ENCODE assay signal across 1 cellular context in genomic region chr10:21130108-21130507, GRCh38.
A peak's percentile ranks its signal among the peaks of the same experiment; 100 is the strongest.
TF ChIP-seq lines count a peak whose summit lies in the region.

No MANE protein-coding gene starts in this region.

TF ChIP-seq in K562, 482 proteins besides CTCF, POLR2A, EP300 and RAD21 (continued from another document and continues in another):
- no peak for TF ChIP-seq MED1 (CRISPR knock-in tag; IDR thresholded peaks at IDR 0.05; ENCODE audit: borderline replicate concordance)
- TF ChIP-seq ZNF23 (CRISPR knock-in tag; IDR thresholded peaks at IDR 0.05) = no peak
- TF ChIP-seq ZNF57 (CRISPR knock-in tag; IDR thresholded peaks at IDR 0.05) = no peak
- TF ChIP-seq MXI1 (IDR thresholded peaks at IDR 0.05; ENCODE audit: low read depth, low read length) = no peak
- TF ChIP-seq NFIX (CRISPR knock-in tag; IDR thresholded peaks at IDR 0.05; ENCODE audit: low read depth) = no peak
- no peak for TF ChIP-seq TCF15 (CRISPR knock-in tag; IDR thresholded peaks at IDR 0.05)
- TF ChIP-seq HEY1 (CRISPR knock-in tag; IDR thresholded peaks at IDR 0.05; ENCODE audit: borderline replicate concordance) = no peak
- TF ChIP-seq ZNF318 (IDR thresholded peaks at IDR 0.05; ENCODE audit: borderline replicate concordance in 1 of 2, low read depth in 1 of 2) = no peak
- no peak for TF ChIP-seq MYNN (IDR thresholded peaks at IDR 0.05)
- TF ChIP-seq MYNN (CRISPR knock-in tag; IDR thresholded peaks at IDR 0.05) = no peak
- TF ChIP-seq E2F8 (IDR thresholded peaks at IDR 0.05; ENCODE audit: low read depth, partially characterized antibody) = peak; percentile 34
- TF ChIP-seq MAX (CRISPR knock-in tag; IDR thresholded peaks at IDR 0.05) = no peak
- TF ChIP-seq GTF2E2 (tag; IDR thresholded peaks at IDR 0.05) = no peak
- TF ChIP-seq CEBPG (CRISPR knock-in tag; IDR thresholded peaks at IDR 0.05) = peak; percentile 31; the same call in 1 of the 2 replicates
- TF ChIP-seq CEBPG (tag; conservative IDR thresholded peaks at IDR 0.05 in 1 of 2, IDR thresholded peaks at IDR 0.05 in 1 of 2) = peak; percentile 43 to 79
- 0 out of 2 replicates have a peak, but pooled peaks have one; percentile 9 for TF ChIP-seq PBX2 (CRISPR knock-in tag; IDR thresholded peaks at IDR 0.05; ENCODE audit: low read depth)
- TF ChIP-seq PBX2 (tag; conservative IDR thresholded peaks at IDR 0.05; ENCODE audit: low read depth) = peak; percentile 97
- TF ChIP-seq CGGBP1 (CRISPR knock-in tag; IDR thresholded peaks at IDR 0.05) = no peak
- no peak for TF ChIP-seq NBN (IDR thresholded peaks at IDR 0.05; ENCODE audit: low read depth)
- no peak for TF ChIP-seq ZNF830 (CRISPR knock-in tag; IDR thresholded peaks at IDR 0.05)
- TF ChIP-seq PTBP1 (IDR thresholded peaks at IDR 0.05; ENCODE audit: low read depth, low read length) = no peak
- TF ChIP-seq SIRT6 (IDR thresholded peaks at IDR 0.05; ENCODE audit: low read depth, low read length) = no peak
- TF ChIP-seq ZNF3 (CRISPR knock-in tag; IDR thresholded peaks at IDR 0.05) = no peak
- TF ChIP-seq ZNF518B (CRISPR knock-in tag; IDR thresholded peaks at IDR 0.05) = no peak
- TF ChIP-seq COPS2 (conservative IDR thresholded peaks at IDR 0.05) = no peak
- TF ChIP-seq THRAP3 (IDR thresholded peaks at IDR 0.05; ENCODE audit: borderline replicate concordance) = no peak
- no peak for TF ChIP-seq E2F4 (CRISPR knock-in tag; IDR thresholded peaks at IDR 0.05; ENCODE audit: low read depth)
- TF ChIP-seq HMG20A (CRISPR knock-in tag; conservative IDR thresholded peaks at IDR 0.05) = no peak
- no peak for TF ChIP-seq PTTG1 (tag; IDR thresholded peaks at IDR 0.05; ENCODE audit: low read depth)
- no peak for TF ChIP-seq SMAD1 (IDR thresholded peaks at IDR 0.05; ENCODE audit: low read depth, low read length, partially characterized antibody)
- TF ChIP-seq DACH1 (IDR thresholded peaks at IDR 0.05; ENCODE audit: partially characterized antibody) = no peak
- no peak for TF ChIP-seq ELK1 (CRISPR knock-in tag; IDR thresholded peaks at IDR 0.05)
- no peak for TF ChIP-seq CTCFL (IDR thresholded peaks at IDR 0.05; ENCODE audit: borderline replicate concordance, insufficient read depth, low read depth, low read length, poor library complexity, severe bottlenecking)
- TF ChIP-seq MCM5 (IDR thresholded peaks at IDR 0.05; ENCODE audit: low read depth) = no peak
- no peak for TF ChIP-seq MYC (IDR thresholded peaks at IDR 0.05; ENCODE audit: low read depth, low read length)
- no peak for TF ChIP-seq MYC (CRISPR knock-in tag; IDR thresholded peaks at IDR 0.05; ENCODE audit: borderline replicate concordance, low read depth)
- TF ChIP-seq ZNF436 (CRISPR knock-in tag; IDR thresholded peaks at IDR 0.05) = no peak
- no peak for TF ChIP-seq ZNF384 (IDR thresholded peaks at IDR 0.05; ENCODE audit: low read depth, low read length)
- TF ChIP-seq BCOR (IDR thresholded peaks at IDR 0.05) = peak; percentile 51; the same call in 1 of the 2 replicates
